Comparison of ENCODE assay signal across 15 cellular contexts in the genomic region with DNA sequence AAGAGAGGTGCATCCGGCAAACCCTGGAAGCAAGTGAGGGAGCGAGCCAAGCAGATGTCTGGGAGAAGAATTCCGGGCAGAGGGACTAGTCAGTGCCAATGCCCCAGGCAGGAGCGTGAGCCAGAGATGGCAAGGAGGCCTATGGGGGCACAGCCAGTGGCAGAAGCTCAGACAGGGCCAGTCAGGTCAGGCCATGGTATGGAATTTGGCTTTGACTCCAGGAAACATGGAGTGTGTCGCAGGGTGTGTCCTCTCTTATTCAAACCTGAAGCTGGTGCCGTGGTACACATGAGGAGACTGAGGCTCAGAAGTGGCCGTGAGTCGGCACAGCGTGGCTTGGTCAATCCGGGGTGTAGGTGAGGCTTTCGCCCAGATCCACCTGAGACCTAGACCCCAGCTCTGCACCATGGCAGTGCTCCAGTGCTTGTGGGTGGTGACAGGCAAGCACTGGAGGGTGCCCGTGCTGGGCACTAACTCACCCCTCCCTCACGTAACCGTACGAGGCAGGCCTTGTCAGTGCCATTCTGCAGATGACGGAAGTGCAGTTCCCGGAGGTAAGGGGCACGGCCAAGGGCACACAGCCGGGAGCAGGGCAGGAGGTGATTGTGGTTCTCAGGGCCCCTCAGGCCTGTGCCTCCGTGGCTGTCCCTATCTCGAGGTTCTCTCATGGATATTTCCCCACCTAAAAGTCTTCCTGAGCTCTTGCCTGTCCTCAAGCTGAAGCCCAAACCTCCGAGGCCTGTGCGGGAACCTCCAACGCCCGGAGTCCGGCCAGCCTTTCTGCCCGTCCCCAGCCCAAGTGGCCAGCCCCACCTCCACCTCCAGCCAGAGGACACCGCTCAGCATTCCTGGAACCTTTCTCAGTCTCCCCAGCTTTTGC. TPM values are rescaled to one million over a fixed set of nuclear protein-coding genes. Genes with fewer than 3 reads are reported as not detected.
DNase-seq lines count a peak whose midpoint lies in the region; ATAC-seq lines count a peak whose summit lies in the region.
"Had no signal": no experiment of that assay in that cellular context is flagged by ENCODE, and none has a peak within 500 bp of the region (broad histone marks: within the 10 kb centered on the region; RNA-seq: fewer than 3 reads in every experiment).

No MANE protein-coding gene starts in this region.

- no peaks in the 10 kb centered on the region for H3K9me3 ChIP-seq in esophagus (ENCODE audit: control insufficient read depth in 2 of 2, insufficient read depth in 1 of 2, low read depth in 1 of 2, low read length in 1 of 2)
- H3K9me3 ChIP-seq: gastroesophageal sphincter, Peyer's patch had no signal

- no peak for DNase-seq in activated CD4-positive, alpha-beta T cell treated with anti-CD3 and anti-CD28 coated beads, Interleukin-2, amount 10 ng/mL, durations not matched to agents 7 days and 5 days
- no peak for DNase-seq in activated CD4-positive, alpha-beta T cell treated with anti-CD3 and anti-CD28 coated beads, Interleukin-2, amount 50 U/mL, for 4 hours
- DNase-seq in stimulated activated naive B cell treated with anti-CD40 and anti-IgM and Interleukin-4, amounts not matched to agents 10 μg/mL and 1 μg/mL and 100 μg/mL, for 72 hours, result no peak
- no peak for DNase-seq in 8988T
- DNase-seq: DMS 273 treated with DMSO at 0.1 percent for 48 hours; Peyer's patch; stimulated activated CD4-positive, alpha-beta T cell treated with anti-CD3 and anti-CD28 coated beads, Interleukin-4, amount 100 ng/mL, for 1 hour; T1000 had no signal

- CTCF ChIA-PET in activated CD4-positive, alpha-beta T cell treated with anti-CD3 and anti-CD28 coated beads, Interleukin-2, amount 10 ng/mL, durations not matched to agents 7 days and 5 days (lab: Charles Lee), result interaction anchor here (0.5 to 6.4 kb wide), 10 partner anchors 10 to 1399 kb away, joined by 3 to 29 read pairs (median 4); no protein-coding TSS in a partner anchor

- H3K9me3 Mint-ChIP-seq in activated CD4-positive, alpha-beta T cell treated with anti-CD3 and anti-CD28 coated beads, Interleukin-2, amount 10 ng/mL, durations not matched to agents 7 days and 5 days, result no peaks in the 10 kb centered on the region
- no peaks in the 10 kb centered on the region for H3K9me3 Mint-ChIP-seq in stimulated activated naive B cell treated with anti-CD40 and anti-IgM and Interleukin-4, amounts not matched to agents 10 μg/mL and 1 μg/mL and 100 μg/mL, for 72 hours
- H3K9me3 Mint-ChIP-seq: GM23338 had no signal

- no peak overlapping the region for H3K4me3 ChIP-seq in esophagus (ENCODE audit: low read depth in 1 of 2, low read length in 2 of 2)
- H3K4me3 ChIP-seq: gastroesophageal sphincter, GM23338, lung, Peyer's patch had no signal

- peaks cover 31% of the 10 kb centered on the region for H3K4me1 Mint-ChIP-seq in activated CD4-positive, alpha-beta T cell treated with anti-CD3 and anti-CD28 coated beads, Interleukin-2, amount 10 ng/mL, durations not matched to agents 7 days and 5 days
- peaks cover 34 to 59% of the 10 kb centered on the region in 2 donors for H3K4me1 Mint-ChIP-seq in stimulated activated naive B cell treated with anti-CD40 and anti-IgM and Interleukin-4, amounts not matched to agents 10 μg/mL and 1 μg/mL and 100 μg/mL, for 72 hours
- H3K4me1 Mint-ChIP-seq: GM23338 had no signal

- no peak for ATAC-seq in stimulated activated naive B cell treated with anti-CD40 and anti-IgM and Interleukin-4, amounts not matched to agents 10 μg/mL and 1 μg/mL and 100 μg/mL, for 72 hours (replicated peaks)
- ATAC-seq in HG02763 (IDR thresholded peaks at IDR 0.05; ENCODE audit: unreplicated experiment), result no peak
- ATAC-seq: gastroesophageal sphincter, GM23338 had no signal

- peaks cover 2 to 15% of the 10 kb centered on the region in 2 donors for H3K4me1 ChIP-seq in esophagus (ENCODE audit: control insufficient read depth in 2 of 2, insufficient read depth in 2 of 2, low read length in 1 of 2)
- H3K4me1 ChIP-seq: gastroesophageal sphincter had no signal

- 49 to 72% methylated on average over 28 of the region's 28 CpGs for WGBS in esophagus, 2 donors

- H3K36me3 ChIP-seq in esophagus (ENCODE audit: control insufficient read depth in 2 of 2, insufficient read depth in 2 of 2, low read length in 1 of 2), result no peaks in the 10 kb centered on the region
- H3K36me3 ChIP-seq: gastroesophageal sphincter, Peyer's patch had no signal

- H3K27me3 ChIP-seq in esophagus (ENCODE audit: control insufficient read depth in 1 of 2, insufficient read depth in 2 of 2, low read length in 2 of 2), result no peaks in the 10 kb centered on the region
- H3K27me3 ChIP-seq: gastroesophageal sphincter, Peyer's patch had no signal

- peak overlapping the region; percentile 5 for H3K27ac Mint-ChIP-seq in activated CD4-positive, alpha-beta T cell treated with anti-CD3 and anti-CD28 coated beads, Interleukin-2, amount 10 ng/mL, durations not matched to agents 7 days and 5 days
- peak overlapping the region; percentile 82 for H3K27ac Mint-ChIP-seq in stimulated activated naive B cell treated with anti-CD40 and anti-IgM and Interleukin-4, amounts not matched to agents 10 μg/mL and 1 μg/mL and 100 μg/mL, for 72 hours
- H3K27ac Mint-ChIP-seq: GM23338 had no signal

- peak overlapping the region; percentile 86 to 87 for H3K27ac ChIP-seq in esophagus (ENCODE audit: low read depth in 2 of 2, low read length in 1 of 2)
- H3K27ac ChIP-seq: gastroesophageal sphincter, Peyer's patch had no signal

- H3K27me3 Mint-ChIP-seq in activated CD4-positive, alpha-beta T cell treated with anti-CD3 and anti-CD28 coated beads, Interleukin-2, amount 10 ng/mL, durations not matched to agents 7 days and 5 days, result no peaks in the 10 kb centered on the region
- no peaks in the 10 kb centered on the region for H3K27me3 Mint-ChIP-seq in stimulated activated naive B cell treated with anti-CD40 and anti-IgM and Interleukin-4, amounts not matched to agents 10 μg/mL and 1 μg/mL and 100 μg/mL, for 72 hours

- H3K4me3 Mint-ChIP-seq in activated CD4-positive, alpha-beta T cell treated with anti-CD3 and anti-CD28 coated beads, Interleukin-2, amount 10 ng/mL, durations not matched to agents 7 days and 5 days, result no peak overlapping the region
- no peak overlapping the region for H3K4me3 Mint-ChIP-seq in stimulated activated naive B cell treated with anti-CD40 and anti-IgM and Interleukin-4, amounts not matched to agents 10 μg/mL and 1 μg/mL and 100 μg/mL, for 72 hours
- H3K4me3 Mint-ChIP-seq: GM23338 had no signal

- H3K36me3 Mint-ChIP-seq in activated CD4-positive, alpha-beta T cell treated with anti-CD3 and anti-CD28 coated beads, Interleukin-2, amount 10 ng/mL, durations not matched to agents 7 days and 5 days (ENCODE audit: low read depth), result no peaks in the 10 kb centered on the region
- no peaks in the 10 kb centered on the region for H3K36me3 Mint-ChIP-seq in stimulated activated naive B cell treated with anti-CD40 and anti-IgM and Interleukin-4, amounts not matched to agents 10 μg/mL and 1 μg/mL and 100 μg/mL, for 72 hours

- POLR2A ChIA-PET in activated CD4-positive, alpha-beta T cell treated with anti-CD3 and anti-CD28 coated beads, Interleukin-2, amount 10 ng/mL, durations not matched to agents 7 days and 5 days (lab: Charles Lee), result no interaction called here

RNA-seq across cellular contexts. Expression of a gene that starts 10.6 kb away (rescaled TPM):
- total RNA-seq in activated CD4-positive, alpha-beta T cell treated with anti-CD3 and anti-CD28 coated beads, Interleukin-2, amount 10 ng/mL, durations not matched to agents 7 days and 5 days, result not detected
- polyA plus RNA-seq in esophagus, result 1 to 10 TPM; 3.9 to 6.8 TPM
- total RNA-seq: A172, dermis microvascular lymphatic vessel endothelial cell, GM23338 had no signal

RNA-seq across cellular contexts. Expression of a gene that starts 19.5 kb away (rescaled TPM):
- 10 to 100 TPM; 22.4 to 28.1 TPM for total RNA-seq in activated CD4-positive, alpha-beta T cell treated with anti-CD3 and anti-CD28 coated beads, Interleukin-2, amount 10 ng/mL, durations not matched to agents 7 days and 5 days
- polyA plus RNA-seq in esophagus, result 10 to 100 TPM; 14.3 to 21.1 TPM

RNA-seq across cellular contexts. Expression of a gene that starts 36.4 kb away (rescaled TPM):
- total RNA-seq in activated CD4-positive, alpha-beta T cell treated with anti-CD3 and anti-CD28 coated beads, Interleukin-2, amount 10 ng/mL, durations not matched to agents 7 days and 5 days, result not detected
- polyA plus RNA-seq in esophagus, result under 1 TPM; 0.04 to 0.08 TPM
- total RNA-seq: A172, dermis microvascular lymphatic vessel endothelial cell, GM23338, Peyer's patch had no signal
- polyA plus RNA-seq: GM23338 had no signal

RNA-seq across cellular contexts. Expression of a gene that starts 37.3 kb away (rescaled TPM):
- total RNA-seq in activated CD4-positive, alpha-beta T cell treated with anti-CD3 and anti-CD28 coated beads, Interleukin-2, amount 10 ng/mL, durations not matched to agents 7 days and 5 days, result 100 to 1,000 TPM; 153 to 162 TPM
- 100 to 1,000 TPM in 1 of 2 donors, 10 to 100 TPM in 1; 90.3 to 137 TPM for polyA plus RNA-seq in esophagus

RNA-seq across cellular contexts. Expression of a gene that starts 60.0 kb away (rescaled TPM):
- total RNA-seq in activated CD4-positive, alpha-beta T cell treated with anti-CD3 and anti-CD28 coated beads, Interleukin-2, amount 10 ng/mL, durations not matched to agents 7 days and 5 days, result under 1 TPM; 0.48 to 0.50 TPM
- under 1 TPM; 0.13 to 0.16 TPM for polyA plus RNA-seq in esophagus
- total RNA-seq: A172 had no signal
